ENCODE assay signal across 8 cellular contexts in genomic region chr3:195150194-195151118, GRCh38.
A peak's percentile ranks its signal among the peaks of the same experiment; 100 is the strongest.
DNase-seq lines count a peak whose midpoint lies in the region; ATAC-seq, FAIRE-seq and TF ChIP-seq lines count a peak whose summit lies in the region.

No MANE protein-coding gene starts in this region.

- H3K27me3 Mint-ChIP-seq in T-helper 17 cell (no peaks in the 10 kb centered on the region), mesothelial cell of epicardium (ENCODE audit: low read depth) (no peaks in the 10 kb centered on the region), type B pancreatic cell (peaks cover 4% of the 10 kb centered on the region)

- no peaks in the 10 kb centered on the region for H3K36me3 ChIP-seq in endothelial cell of umbilical vein (ENCODE audit: control insufficient read depth in 2 of 2, extremely low read depth in 1 of 2, insufficient read depth in 2 of 2, low read length in 2 of 2)

- peak overlapping the region; percentile 95 for H3K27ac ChIP-seq in endothelial cell of umbilical vein (ENCODE audit: insufficient read depth, low read depth, low read length)

- peak overlapping the region; percentile 87 for H3K9ac ChIP-seq in endothelial cell of umbilical vein (replicated peaks; ENCODE audit: extremely low read depth, insufficient read depth, low read length)

- FAIRE-seq in endothelial cell of umbilical vein (lab: Jason Lieb, UNC) = peak; percentile 97
- no peak for FAIRE-seq in D721Med (lab: Jason Lieb, UNC)

- peaks cover 7% of the 10 kb centered on the region for H3K36me3 Mint-ChIP-seq in T-helper 17 cell (ENCODE audit: low read depth)
- no peaks in the 10 kb centered on the region for H3K36me3 Mint-ChIP-seq in mesothelial cell of epicardium
- no peaks in the 10 kb centered on the region for H3K36me3 Mint-ChIP-seq in type B pancreatic cell

- peak; percentile 91 for TF ChIP-seq POLR2A in endothelial cell of umbilical vein (IDR thresholded peaks at IDR 0.05; ENCODE audit: low read depth, low read length)

- H3K4me3 Mint-ChIP-seq in T-helper 17 cell = peak overlapping the region; percentile 92
- no peak overlapping the region for H3K4me3 Mint-ChIP-seq in mesothelial cell of epicardium
- peak overlapping the region; percentile 57 for H3K4me3 Mint-ChIP-seq in type B pancreatic cell

- no peak overlapping the region for H2AFZ ChIP-seq in endothelial cell of umbilical vein (ENCODE audit: low read depth, low read length)

- peaks cover 38% of the 10 kb centered on the region for H3K4me1 Mint-ChIP-seq in T-helper 17 cell
- peaks cover 55% of the 10 kb centered on the region for H3K4me1 Mint-ChIP-seq in mesothelial cell of epicardium
- H3K4me1 Mint-ChIP-seq in type B pancreatic cell (ENCODE audit: unreplicated experiment) = peaks cover 72% of the 10 kb centered on the region

- dilution Hi-C loops in endothelial cell of umbilical vein (cut with MboI; ENCODE audit: extremely low pct_ligation_motif_present, low sequenced_read_pairs) = loop anchor here (5.0 kb wide), 1 partner anchor 107 kb away; no protein-coding TSS in a partner anchor

- H3K9me3 Mint-ChIP-seq in mesothelial cell of epicardium (no peaks in the 10 kb centered on the region), type B pancreatic cell (no peaks in the 10 kb centered on the region)

- H3K79me2 ChIP-seq in endothelial cell of umbilical vein (ENCODE audit: control insufficient read depth, insufficient read depth, low read length) = peaks cover 13% of the 10 kb centered on the region

- H3K4me3 ChIP-seq in GM12864 (ENCODE audit: low read depth, low read length) (peak overlapping the region; percentile 22), endothelial cell of umbilical vein (replicated peaks in 1 of 3; ENCODE audit: insufficient read depth in 1 of 3, low read depth in 1 of 3, low read length in 3 of 3) (peak overlapping the region in 1 of 3 experiments; percentile 27)

- no peaks in the 10 kb centered on the region for H3K27me3 ChIP-seq in endothelial cell of umbilical vein (ENCODE audit: control insufficient read depth in 2 of 2, insufficient read depth in 2 of 2, low read length in 2 of 2)

- CTCF ChIA-PET in endothelial cell of umbilical vein (lab: Charles Lee) = interaction anchor here (0.6 to 1.8 kb wide), 17 partner anchors 10 to 510 kb away, joined by 3 to 20 read pairs (median 4); partner anchors contain the start of gene XXYLT1

- no TSS peak for BruUV-seq in endothelial cell of umbilical vein (replicated peaks; lab: Mats Ljungman, UMichigan)

- H3K9me1 ChIP-seq in endothelial cell of umbilical vein (replicated peaks; ENCODE audit: control insufficient read depth, extremely low read depth, insufficient read depth, low read length) = no peaks in the 10 kb centered on the region

- ATAC-seq in HG03196 (IDR thresholded peaks at IDR 0.05; ENCODE audit: unreplicated experiment) (peak; percentile 35), T-helper 17 cell (peak; percentile 68)

- DNase-seq in GM12864 (ENCODE audit: low read depth) = no peak
- DNase-seq in T-helper 17 cell = no peak
- peak; percentile 99 for DNase-seq in endothelial cell of umbilical vein (ENCODE audit: low read depth, low spot score)
- DNase-seq in mesothelial cell of epicardium (ENCODE audit: low spot score in 2 of 2, unreplicated experiment in 2 of 2) = no peak
- no peak for DNase-seq in type B pancreatic cell (ENCODE audit: extremely low spot score, unreplicated experiment)
- no peak for DNase-seq in EL
- no peak for DNase-seq in D721Med (ENCODE audit: insufficient read length, low spot score)

- H4K20me1 ChIP-seq in endothelial cell of umbilical vein (replicated peaks; ENCODE audit: control insufficient read depth, extremely low read depth, insufficient read depth, low read length) = no peaks in the 10 kb centered on the region

- intact Hi-C loops in endothelial cell of umbilical vein (cut with micrococcal nuclease) = loop anchor here (1.0 to 2.0 kb wide), 14 partner anchors 9 to 478 kb away; partner anchors contain the start of genes FAM43A and LSG1

- H3K4me2 ChIP-seq in endothelial cell of umbilical vein (ENCODE audit: insufficient read depth, low read length) = peak overlapping the region; percentile 77

- POLR2A ChIA-PET in endothelial cell of umbilical vein (lab: Charles Lee) = interaction anchor here (0.6 to 2.1 kb wide), 14 partner anchors 9 to 468 kb away, joined by 3 to 18 read pairs (median 6); partner anchors contain the start of gene FAM43A

- TF ChIP-seq CTCF in GM12864 (IDR thresholded peaks at IDR 0.05; ENCODE audit: low read depth, low read length, missing control alignments) = no peak
- no peak for TF ChIP-seq CTCF in endothelial cell of umbilical vein (IDR thresholded peaks at IDR 0.05; ENCODE audit: extremely low read depth in 1 of 2, insufficient read depth in 1 of 2, low read depth in 1 of 2, low read length in 2 of 2)
- TF ChIP-seq CTCF in mesothelial cell of epicardium (IDR thresholded peaks at IDR 0.05; ENCODE audit: unreplicated experiment) = no peak
- TF ChIP-seq CTCF in type B pancreatic cell (conservative IDR thresholded peaks at IDR 0.05) = no peak
- TF ChIP-seq CTCF in D721Med (IDR thresholded peaks at IDR 0.05; ENCODE audit: insufficient read depth, missing control alignments) = no peak

- peak overlapping the region; percentile 94 for H3K27ac Mint-ChIP-seq in T-helper 17 cell
- peak overlapping the region; percentile 77 for H3K27ac Mint-ChIP-seq in mesothelial cell of epicardium
- peak overlapping the region; percentile 56 for H3K27ac Mint-ChIP-seq in type B pancreatic cell

- peaks cover 78% of the 10 kb centered on the region for H3K4me1 ChIP-seq in endothelial cell of umbilical vein (ENCODE audit: control insufficient read depth, extremely low read depth, insufficient read depth, low read length)

- H3K9me3 ChIP-seq in T-helper 17 cell (ENCODE audit: control insufficient read depth, low read length, poor library complexity, severe bottlenecking) (no peaks in the 10 kb centered on the region), endothelial cell of umbilical vein (replicated peaks; ENCODE audit: control insufficient read depth, insufficient read depth, low read length) (no peaks in the 10 kb centered on the region)

TF ChIP-seq in endothelial cell of umbilical vein, 7 proteins besides CTCF, POLR2A, EP300 and RAD21:
- peak; percentile 1 for TF ChIP-seq MYC (IDR thresholded peaks at IDR 0.05; ENCODE audit: low read depth, low read length)
- peak; percentile 94 for TF ChIP-seq GATA2 (IDR thresholded peaks at IDR 0.05; ENCODE audit: insufficient read depth, insufficient read length, low read depth, low read length)
- TF ChIP-seq MAX (IDR thresholded peaks at IDR 0.05; ENCODE audit: insufficient read depth, insufficient read length) = peak; percentile 57
- TF ChIP-seq JUN (IDR thresholded peaks at IDR 0.05; ENCODE audit: borderline replicate concordance, insufficient read depth, insufficient read length, low read depth) = peak; percentile 46
- peak; percentile 87 for TF ChIP-seq FOS (IDR thresholded peaks at IDR 0.05; ENCODE audit: borderline replicate concordance, insufficient read depth, low read length)
- no peak for TF ChIP-seq EZH2 (IDR thresholded peaks at IDR 0.05; ENCODE audit: borderline replicate concordance, low read depth, low read length, severe bottlenecking)
- peak; percentile 94 for TF ChIP-seq POLR2AphosphoS5 (IDR thresholded peaks at IDR 0.05; ENCODE audit: insufficient read depth, low read depth, low read length)
TF ChIP-seq in endothelial cell of umbilical vein: peak in this region for 6.
